Comparison of ENCODE assay signal across 28 cellular contexts in the genomic region with DNA sequence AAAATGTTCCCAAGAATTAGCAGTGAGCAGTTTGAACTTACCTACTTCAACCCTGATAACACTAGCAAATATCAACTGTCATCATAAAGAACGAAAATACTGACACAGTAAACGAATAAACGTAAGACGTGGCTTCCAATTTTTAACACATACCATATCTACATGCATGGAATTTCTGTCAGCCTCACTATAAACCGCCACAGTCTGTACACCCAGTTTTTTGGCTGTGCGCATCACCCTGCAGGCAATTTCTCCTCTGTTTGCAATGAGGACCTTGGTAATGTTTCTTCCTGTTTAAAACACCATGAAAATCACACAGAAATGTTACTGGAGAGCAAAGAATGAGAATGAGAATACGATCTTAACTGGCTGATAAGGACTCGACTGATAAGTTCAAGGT.
"Had no signal": no experiment of that assay in that cellular context is flagged by ENCODE, and none has a peak within 500 bp of the region (broad histone marks: within the 10 kb centered on the region; RNA-seq: fewer than 3 reads in every experiment).

No MANE protein-coding gene starts in this region.

- H3K4me3 ChIP-seq: colonic mucosa, coronary artery, dorsolateral prefrontal cortex, esophagus muscularis mucosa, esophagus squamous epithelium, gastrocnemius medialis, gastroesophageal sphincter, heart left ventricle, heart right ventricle had no signal

- H3K27ac ChIP-seq: colonic mucosa, coronary artery, dorsolateral prefrontal cortex, epithelial cell of prostate, esophagus muscularis mucosa, esophagus squamous epithelium, foreskin keratinocyte, gastrocnemius medialis, gastroesophageal sphincter, heart left ventricle, heart right ventricle had no signal

- DNase-seq: colonic mucosa; cortex of kidney; dermis blood vessel endothelial cell; dorsolateral prefrontal cortex; effector CD4-positive, alpha-beta T cell; effector CD8-positive, alpha-beta T cell; effector memory CD4-positive, alpha-beta T cell; effector memory CD8-positive, alpha-beta T cell; endodermal cell; erythroblast; esophagus squamous epithelium; foreskin fibroblast; foreskin keratinocyte; foreskin melanocyte; gastrocnemius medialis; glutamatergic neuron; head of caudate nucleus; heart left ventricle; heart right ventricle had no signal

- H3K9me3 ChIP-seq: colonic mucosa, esophagus muscularis mucosa, esophagus squamous epithelium, gastrocnemius medialis, gastroesophageal sphincter, heart left ventricle, heart right ventricle had no signal

- FAIRE-seq: colon, endometrium, endothelial cell of umbilical vein, frontal cortex had no signal

- H3K27me3 ChIP-seq: colonic mucosa, dorsolateral prefrontal cortex, esophagus muscularis mucosa, esophagus squamous epithelium, foreskin keratinocyte, gastrocnemius medialis, gastroesophageal sphincter, heart left ventricle, heart right ventricle had no signal

- ATAC-seq: effector memory CD8-positive, alpha-beta T cell; esophagus mucosa; foreskin keratinocyte; gastrocnemius medialis; gastroesophageal sphincter; heart left ventricle; heart right ventricle had no signal

- H3K4me1 ChIP-seq: colonic mucosa, gastrocnemius medialis, heart right ventricle had no signal
